ENCODE assay signal across 20 cellular contexts in the genomic region with DNA sequence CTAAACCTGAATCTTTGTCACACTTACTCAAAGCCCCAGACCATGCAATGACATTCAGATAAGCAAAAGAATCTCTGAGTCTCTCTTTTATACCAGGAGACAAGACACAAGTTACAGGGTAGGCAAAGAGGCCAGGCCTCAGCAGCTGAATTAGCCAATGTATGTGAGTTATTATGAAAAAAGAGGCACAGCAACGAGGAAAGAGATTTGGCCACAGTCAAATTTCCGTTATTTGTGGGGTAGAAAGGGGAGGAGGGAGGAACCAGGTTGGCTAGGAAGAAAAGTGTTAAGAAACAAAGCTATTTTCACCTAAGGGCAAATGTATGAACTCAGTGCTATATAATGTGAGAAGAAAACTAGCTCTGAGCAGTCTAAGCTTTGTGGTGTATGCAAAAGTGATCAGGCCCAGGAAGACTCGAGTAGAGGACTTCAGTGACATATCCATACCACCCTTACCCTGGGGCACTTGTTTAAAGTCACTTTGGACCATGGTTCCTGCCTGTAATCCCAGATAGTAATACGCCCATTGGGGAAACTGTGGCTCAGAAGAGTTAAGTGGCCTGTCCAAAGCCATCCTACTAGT. TPM values are rescaled to one million over a fixed set of nuclear protein-coding genes. Genes with fewer than 3 reads are reported as not detected.
DNase-seq lines count a peak whose midpoint lies in the region; ATAC-seq lines count a peak whose summit lies in the region.
"Had no signal": no experiment of that assay in that cellular context is flagged by ENCODE, and none has a peak within 500 bp of the region (broad histone marks: within the 10 kb centered on the region; RNA-seq: fewer than 3 reads in every experiment).

No MANE protein-coding gene starts in this region.

- no peak overlapping the region for H4K12ac ChIP-seq in trophoblast cell (ENCODE audit: low read depth, low read length)

- H3K4ac ChIP-seq in trophoblast cell (ENCODE audit: low read depth, low read length) (no peak overlapping the region), mesenchymal stem cell (ENCODE audit: low read depth in 1 of 2, low read length in 2 of 2) (no peak overlapping the region)

- WGBS in trophoblast cell (ENCODE audit: extremely low coverage, insufficient coverage, insufficient read length): no CpG with 5 or more reads among the region's 4 CpGs
- WGBS in mesenchymal stem cell: 88% methylated on average over 4 of the region's 4 CpGs

- H3K27ac ChIP-seq in trophoblast cell (ENCODE audit: low read depth, low read length) (no peak overlapping the region), mesenchymal stem cell (ENCODE audit: low read length, poor library complexity, severe bottlenecking) (no peak overlapping the region)
- H3K27ac ChIP-seq: C4-2B, SK-N-MC had no signal

- H2BK12ac ChIP-seq in trophoblast cell (ENCODE audit: low read length): no peak overlapping the region
- no peak overlapping the region for H2BK12ac ChIP-seq in mesenchymal stem cell (ENCODE audit: low read length in 2 of 2)

- H3K14ac ChIP-seq in trophoblast cell (ENCODE audit: low read length) (no peak overlapping the region), mesenchymal stem cell (ENCODE audit: low read length in 2 of 2) (no peak overlapping the region)

- H3K9ac ChIP-seq in trophoblast cell (ENCODE audit: low read length) (no peak overlapping the region), mesenchymal stem cell (ENCODE audit: low read length) (no peak overlapping the region)

- H3K18ac ChIP-seq in trophoblast cell (ENCODE audit: low read length): no peak overlapping the region
- no peak overlapping the region for H3K18ac ChIP-seq in mesenchymal stem cell (ENCODE audit: low read depth in 1 of 2, low read length in 2 of 2)

- peaks cover 1% of the 10 kb centered on the region for H3K79me1 ChIP-seq in trophoblast cell (ENCODE audit: low read length)
- no peaks in the 10 kb centered on the region for H3K79me1 ChIP-seq in mesenchymal stem cell (replicated peaks; ENCODE audit: low read length, poor library complexity, severe bottlenecking)

- H3K23ac ChIP-seq in trophoblast cell (ENCODE audit: low read length) (no peak overlapping the region), mesenchymal stem cell (ENCODE audit: low read length in 2 of 2) (no peak overlapping the region)

- no peak overlapping the region for H2BK15ac ChIP-seq in mesenchymal stem cell (ENCODE audit: low read depth, poor library complexity, severe bottlenecking)

- ATAC-seq in HG03354 (IDR thresholded peaks at IDR 0.05; ENCODE audit: poor library complexity, severe bottlenecking, unreplicated experiment): peak; percentile 47
- no peak for ATAC-seq in GM18517 (IDR thresholded peaks at IDR 0.05; ENCODE audit: unreplicated experiment)
- ATAC-seq: HCT116, HepG2, Panc1 had no signal

- H2AK5ac ChIP-seq in trophoblast cell (ENCODE audit: low read length) (no peak overlapping the region), mesenchymal stem cell (ENCODE audit: low read length, severe bottlenecking) (no peak overlapping the region)

- H3K27me3 ChIP-seq in trophoblast cell (ENCODE audit: insufficient read depth, low read length) (no peaks in the 10 kb centered on the region), mesenchymal stem cell (ENCODE audit: control insufficient read depth in 1 of 2, insufficient read depth in 1 of 2, low read length in 2 of 2) (no peaks in the 10 kb centered on the region)

- H3K4me3 ChIP-seq in trophoblast cell (ENCODE audit: low read depth, low read length) (no peak overlapping the region), mesenchymal stem cell (ENCODE audit: insufficient read depth in 1 of 2, low read depth in 1 of 2, low read length in 2 of 2) (no peak overlapping the region)
- H3K4me3 ChIP-seq: SK-N-MC had no signal

- H2AFZ ChIP-seq in trophoblast cell (ENCODE audit: insufficient read depth, low read length, poor library complexity) (no peak overlapping the region), mesenchymal stem cell (ENCODE audit: low read depth, low read length) (no peak overlapping the region)

- H2BK120ac ChIP-seq in trophoblast cell (ENCODE audit: insufficient read depth, low read length, poor library complexity) (no peak overlapping the region), mesenchymal stem cell (ENCODE audit: low read depth, low read length) (no peak overlapping the region)

- H3K4me1 ChIP-seq in trophoblast cell (ENCODE audit: control insufficient read depth in 1 of 2, insufficient read depth in 2 of 2, low read length in 2 of 2): peaks cover 2 to 3% of the 10 kb centered on the region in 2 experiments
- H3K4me1 ChIP-seq in mesenchymal stem cell (ENCODE audit: control insufficient read depth, insufficient read depth, low read depth, low read length): no peaks in the 10 kb centered on the region

- H4K91ac ChIP-seq in trophoblast cell (ENCODE audit: low read depth, low read length) (no peak overlapping the region), mesenchymal stem cell (ENCODE audit: low read length) (no peak overlapping the region)

- H3K9me3 ChIP-seq in trophoblast cell (ENCODE audit: insufficient read depth, low read depth, low read length) (no peaks in the 10 kb centered on the region), mesenchymal stem cell (ENCODE audit: control insufficient read depth, low read length) (no peaks in the 10 kb centered on the region)

- H2BK5ac ChIP-seq in trophoblast cell (ENCODE audit: low read depth, low read length, poor library complexity) (no peak overlapping the region), mesenchymal stem cell (ENCODE audit: low read depth, low read length, poor library complexity, severe bottlenecking) (no peak overlapping the region)

- H3K4me2 ChIP-seq in trophoblast cell (ENCODE audit: low read length): no peak overlapping the region
- no peak overlapping the region for H3K4me2 ChIP-seq in mesenchymal stem cell (ENCODE audit: low read length, poor library complexity, severe bottlenecking)

- H3K79me2 ChIP-seq in trophoblast cell (ENCODE audit: control insufficient read depth, insufficient read depth, low read length, poor library complexity): peaks cover 2% of the 10 kb centered on the region

- no peaks in the 10 kb centered on the region for H3K36me3 ChIP-seq in trophoblast cell (ENCODE audit: control insufficient read depth in 1 of 2, insufficient read depth in 2 of 2, low read length in 2 of 2)
- H3K36me3 ChIP-seq in mesenchymal stem cell (ENCODE audit: control insufficient read depth in 1 of 2, insufficient read depth in 2 of 2, low read depth in 1 of 2, low read length in 2 of 2): no peaks in the 10 kb centered on the region

- DNase-seq in CD1c-positive myeloid dendritic cell (ENCODE audit: extremely low spot score): peak; percentile 39
- peak; percentile 76 for DNase-seq in SKM-1 (lab: John Stamatoyannopoulos, UW; ENCODE audit: unreplicated experiment)
- DNase-seq in trophoblast cell: peak; percentile 19 to 71
- DNase-seq in stimulated activated CD4-positive, alpha-beta T cell treated with anti-CD3 and anti-CD28 coated beads, Interleukin-2, amount 100 ng/mL, for 48 hours: no peak
- no peak for DNase-seq in NCI-H2196 (lab: John Stamatoyannopoulos, UW; ENCODE audit: unreplicated experiment)
- no peak for DNase-seq in mesenchymal stem cell
- DNase-seq: COR-L47, KG1, NCI-H1105, NCI-H2029, NCI-H2171 treated with DMSO at 0.1 percent for 48 hours, NCI-H510A, NCI-H774 had no signal

- H4K8ac ChIP-seq in trophoblast cell (ENCODE audit: low read depth, low read length) (no peak overlapping the region), mesenchymal stem cell (ENCODE audit: low read length) (no peak overlapping the region)

RNA-seq across cellular contexts. Expression of a gene that starts 19.1 kb away (rescaled TPM):
- 0.03 and 0.07 TPM in 2 replicates for polyA plus RNA-seq in trophoblast cell (2013)
- polyA plus RNA-seq in mesenchymal stem cell (2013, experiment 1 of 2): 0.04 TPM
- polyA plus RNA-seq in mesenchymal stem cell (2013, experiment 2 of 2): 0.07 TPM

Comparison
In these comparisons a context has a peak if more than half of its experiments do, and no peak if none do; other contexts are left out.
1. DNase-seq: peak in CD1c-positive myeloid dendritic cell (single experiment), SKM-1 (single experiment) and trophoblast cell (2 of 2); none in stimulated activated CD4-positive, alpha-beta T cell treated with anti-CD3 and anti-CD28 coated beads, Interleukin-2, amount 100 ng/mL, for 48 hours (0 of 2), NCI-H2196 (single experiment) and mesenchymal stem cell (single experiment).